ENCODE assay signal across 8 cellular contexts in genomic region chr2:37982147-37982582, GRCh38. TPM values are rescaled to one million over a fixed set of nuclear protein-coding genes. Genes with fewer than 3 reads are reported as not detected.
A peak's percentile ranks its signal among the peaks of the same experiment; 100 is the strongest.
DNase-seq lines count a peak whose midpoint lies in the region; ATAC-seq and TF ChIP-seq lines count a peak whose summit lies in the region.

No MANE protein-coding gene starts in this region.

- TF ChIP-seq CTCF in SK-N-SH (IDR thresholded peaks at IDR 0.05) (peak; percentile 99), adrenal gland (IDR thresholded peaks at IDR 0.05) (peak; percentile 61 to 86 (median 79))

- POLR2A ChIA-PET in SK-N-SH (lab: Yijun Ruan, JAX): no interaction called here

- peaks cover 3% of the 10 kb centered on the region for H3K36me3 Mint-ChIP-seq in IgD-negative memory B cell

- H3K9ac ChIP-seq in SK-N-SH: no peak overlapping the region

- TF ChIP-seq POLR2A in adrenal gland (IDR thresholded peaks at IDR 0.05) (no peak), GM18505 (IDR thresholded peaks at IDR 0.05; ENCODE audit: borderline replicate concordance, extremely low read depth, insufficient read depth, insufficient read length) (no peak)

- TF ChIP-seq RAD21 in SK-N-SH (IDR thresholded peaks at IDR 0.05; ENCODE audit: low read length): peak; percentile 78

- no peaks in the 10 kb centered on the region for H3K27me3 Mint-ChIP-seq in IgD-negative memory B cell

- WGBS in SK-N-SH (ENCODE audit: low lambda C conversion rate): 27% methylated on average over 3 of the region's 3 CpGs
- 10 to 12% (median 11%) methylated on average over 3 of the region's 3 CpGs for WGBS in adrenal gland, 4 donors

- H3K27ac ChIP-seq in SK-N-SH (ENCODE audit: low read depth in 2 of 2, low read length in 1 of 2) (0 out of 4 replicates have a peak overlapping the region, but pooled peaks of 1 of the 2 experiments have one; percentile 2), adrenal gland (no peak overlapping the region)

- H3K4me2 ChIP-seq in SK-N-SH: no peak overlapping the region

- H3K9me3 Mint-ChIP-seq in IgD-negative memory B cell: no peaks in the 10 kb centered on the region

- H3K4me1 Mint-ChIP-seq in IgD-negative memory B cell: peaks cover 5 to 6% (median 6%) of the 10 kb centered on the region in 3 donors

- TF ChIP-seq EP300 in SK-N-SH (IDR thresholded peaks at IDR 0.05; ENCODE audit: borderline replicate concordance in 1 of 2, low read depth in 1 of 2, low read length in 1 of 2): no peak

- no peaks in the 10 kb centered on the region for H3K9me2 ChIP-seq in SK-N-SH

- H3K27me3 ChIP-seq in SK-N-SH (ENCODE audit: insufficient read depth): no peaks in the 10 kb centered on the region
- no peaks in the 10 kb centered on the region for H3K27me3 ChIP-seq in adrenal gland

- H3K4me3 Mint-ChIP-seq in IgD-negative memory B cell: peak overlapping the region in 3 of 4 donors; percentile 30 to 47 (median 45)

- no peaks in the 10 kb centered on the region for H3K79me2 ChIP-seq in SK-N-SH (ENCODE audit: insufficient read depth)

- no peaks in the 10 kb centered on the region for H4K20me1 ChIP-seq in SK-N-SH (ENCODE audit: insufficient read depth)

- DNase-seq in DMS53 treated with DMSO at 0.1 percent for 48 hours (lab: John Stamatoyannopoulos, UW; ENCODE audit: unreplicated experiment) (peak; percentile 21), SK-N-SH (peak; percentile 60), adrenal gland (peak; percentile 60 to 87 (median 69)), hepatic stellate cell (ENCODE audit: low spot score) (peak; percentile 18), sciatic nerve (ENCODE audit: low spot score) (peak; percentile 86)

- intact Hi-C loops in adrenal gland (cut with DNase I) (loop anchor here in 1 of 2 donors (5.0 kb wide), 1 partner anchor 295 kb away; no protein-coding TSS in a partner anchor), sciatic nerve (cut with DNase I) (loop anchor here (10.0 kb wide), 1 partner anchor 293 kb away; no protein-coding TSS in a partner anchor)

- peaks cover 0 to 3% of the 10 kb centered on the region in 2 experiments; a peak in 2 of 4 replicates for H3K4me1 ChIP-seq in SK-N-SH (ENCODE audit: control insufficient read depth in 1 of 2, insufficient read depth in 2 of 2, low read depth in 1 of 2, low read length in 1 of 2)
- H3K4me1 ChIP-seq in adrenal gland (replicated peaks in 1 of 2): peaks cover 3 to 6% of the 10 kb centered on the region in 2 donors

- H3K36me3 ChIP-seq in SK-N-SH (replicated peaks in 1 of 2; ENCODE audit: control insufficient read depth in 1 of 2, insufficient read depth in 2 of 2, low read length in 1 of 2): peaks cover 0 to 19% of the 10 kb centered on the region in 2 experiments
- no peaks in the 10 kb centered on the region for H3K36me3 ChIP-seq in adrenal gland (replicated peaks in 1 of 2)

- H3K27ac Mint-ChIP-seq in IgD-negative memory B cell: no peak overlapping the region

- H3F3A ChIP-seq in SK-N-SH (replicated peaks; ENCODE audit: insufficient read depth): no peaks in the 10 kb centered on the region

- ATAC-seq in sciatic nerve: peak; percentile 79
- no peak for ATAC-seq in HG02970 (IDR thresholded peaks at IDR 0.05; ENCODE audit: low FRiP score, unreplicated experiment)
- ATAC-seq in GM18505 (IDR thresholded peaks at IDR 0.05; ENCODE audit: unreplicated experiment): no peak

- no peak overlapping the region for H2AFZ ChIP-seq in SK-N-SH (ENCODE audit: low read depth)

- H3K9me3 ChIP-seq in SK-N-SH: no peaks in the 10 kb centered on the region
- H3K9me3 ChIP-seq in adrenal gland (replicated peaks in 1 of 3): no peaks in the 10 kb centered on the region

- CTCF ChIA-PET in SK-N-SH (lab: Yijun Ruan, JAX): interaction anchor here (0.6 to 2.1 kb wide), 60 partner anchors 9 to 1318 kb away, joined by 3 to 27 read pairs (median 4); partner anchors contain the start of gene CYP1B1

- H3K4me3 ChIP-seq in SK-N-SH (ENCODE audit: low read depth in 2 of 2, low read length in 1 of 2) (peak overlapping the region; percentile 2 to 25; a peak in 1 of 4 replicates), adrenal gland (no peak overlapping the region)

TF ChIP-seq in SK-N-SH, 30 proteins besides CTCF, POLR2A, EP300 and RAD21:
- TF ChIP-seq REST (IDR thresholded peaks at IDR 0.05; ENCODE audit: low read depth, low read length): no peak
- peak; percentile 65 for TF ChIP-seq SMC3 (IDR thresholded peaks at IDR 0.05; ENCODE audit: low read depth, low read length)

RNA-seq across cellular contexts. Expression of gene RMDN2, which starts 57.1 kb away (rescaled TPM):
- polyA plus RNA-seq in IgD-negative memory B cell (9.8 TPM), SK-N-SH (2012; rRNA removed) (7.3 and 15.3 TPM in 2 replicates), adrenal gland (100 to 1,000 TPM in 1 of 3 donors, 10 to 100 TPM in 2; 28.5 to 126 (median 35.3) TPM)
- 13.7 and 24.4 TPM in 2 replicates for polyA plus RNA-seq in SK-N-SH (2012; cell fraction: cytosol; rRNA removed)
- 7.1 and 18.5 TPM in 2 replicates for polyA plus RNA-seq in SK-N-SH (2012; cell fraction: nucleus; rRNA removed)
- total RNA-seq in adrenal gland (10 to 100 TPM; 30.3 to 96.3 (median 55.9) TPM), sciatic nerve (24.0 TPM)

Comparison
In these comparisons a context has a peak if more than half of its experiments do, and no peak if none do; other contexts are left out.
1. DNase-seq: peak in every context shown above with its lines; median percentile 86 in sciatic nerve; 69 in adrenal gland; 60 in SK-N-SH; 21 in DMS53 treated with DMSO at 0.1 percent for 48 hours; 18 in hepatic stellate cell.
2. H3K4me3 ChIP-seq: peak in SK-N-SH (2 of 2); none in adrenal gland (0 of 4).